ENCODE assay signal across 25 cellular contexts in the genomic region with DNA sequence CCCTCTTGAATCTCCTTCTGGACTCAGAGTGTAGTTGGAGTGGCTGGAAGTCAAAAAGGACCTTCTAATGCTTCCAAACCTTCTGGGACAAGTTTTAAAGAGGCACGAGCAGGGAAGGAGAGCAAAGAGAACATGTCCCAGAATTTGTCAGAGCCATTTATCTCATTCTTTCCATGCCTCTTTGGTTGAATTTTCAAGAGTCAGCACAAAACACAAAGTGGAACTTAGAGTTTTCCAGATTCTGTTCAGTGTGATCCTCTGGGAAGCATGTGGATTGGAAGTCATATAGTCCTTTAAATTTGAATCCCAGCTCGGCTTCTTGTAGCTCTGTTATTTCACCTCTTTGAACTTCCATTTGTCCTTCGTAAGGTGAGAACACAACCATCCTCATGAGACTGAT.
"Had no signal": no experiment of that assay in that cellular context is flagged by ENCODE, and none has a peak within 500 bp of the region (broad histone marks: within the 10 kb centered on the region; RNA-seq: fewer than 3 reads in every experiment).

No MANE protein-coding gene starts in this region.

- H3K27ac Mint-ChIP-seq: stimulated activated naive B cell treated with anti-CD40 and anti-IgM and Interleukin-4, amounts not matched to agents 10 μg/mL and 1 μg/mL and 100 μg/mL, for 72 hours; stimulated activated naive CD8-positive, alpha-beta T cell treated with anti-CD3 and anti-CD28 coated beads, Interleukin-15, Interleukin-2, amounts not matched to agents 100 ng/mL and 50 ng/mL, for 24 hours had no signal

- H3K27ac ChIP-seq: left ventricle myocardium inferior, parathyroid adenoma, psoas muscle, right atrium auricular region, skin epidermis, suprapubic skin, thoracic aorta, tibial artery, upper lobe of right lung had no signal

- H2AFZ ChIP-seq: hepatocyte, parathyroid adenoma had no signal

- H3K4me1 ChIP-seq: left ventricle myocardium inferior, psoas muscle, right atrium auricular region, tibial artery, upper lobe of right lung had no signal

- H3K4me1 Mint-ChIP-seq: neural crest cell had no signal

- H3K36me3 ChIP-seq: right atrium auricular region, suprapubic skin, thoracic aorta, tibial artery, upper lobe of right lung had no signal

- ATAC-seq: naive thymus-derived CD8-positive, alpha-beta T cell; psoas muscle; sciatic nerve; stimulated activated naive B cell treated with anti-CD40 and anti-IgM and Interleukin-4, amounts not matched to agents 10 μg/mL and 1 μg/mL and 100 μg/mL, for 72 hours; upper lobe of right lung had no signal

- H3K4me2 ChIP-seq: hepatocyte had no signal

- H3K9me3 ChIP-seq: psoas muscle, thoracic aorta, upper lobe of right lung had no signal

- H3K79me2 ChIP-seq: hepatocyte had no signal

- H3K9me3 Mint-ChIP-seq: nephron; neural crest cell; stimulated activated naive CD8-positive, alpha-beta T cell treated with anti-CD3 and anti-CD28 coated beads, Interleukin-15, Interleukin-2, amounts not matched to agents 100 ng/mL and 50 ng/mL, for 24 hours had no signal

- H3K9ac ChIP-seq: parathyroid adenoma had no signal

- H3K4me3 Mint-ChIP-seq: naive thymus-derived CD8-positive, alpha-beta T cell; nephron; neural crest cell; stimulated activated naive B cell treated with anti-CD40 and anti-IgM and Interleukin-4, amounts not matched to agents 10 μg/mL and 1 μg/mL and 100 μg/mL, for 72 hours; stimulated activated naive CD8-positive, alpha-beta T cell treated with anti-CD3 and anti-CD28 coated beads, Interleukin-15, Interleukin-2, amounts not matched to agents 100 ng/mL and 50 ng/mL, for 24 hours had no signal

- DNase-seq: islet precursor cell; left ventricle myocardium inferior; naive thymus-derived CD8-positive, alpha-beta T cell; occipital lobe; psoas muscle; stimulated activated CD4-positive, alpha-beta T cell treated with anti-CD3 and anti-CD28 coated beads, Interleukin-12 subunit alpha, Interleukin-12 subunit beta, amount 100 ng/mL, for 4 hours; stimulated activated CD4-positive, alpha-beta T cell treated with anti-CD3 and anti-CD28 coated beads, Interleukin-15, amount 100 ng/mL, for 24 hours; stimulated activated CD4-positive, alpha-beta T cell treated with anti-CD3 and anti-CD28 coated beads, Interleukin-2, amount 100 ng/mL, for 24 hours; stimulated activated CD4-positive, alpha-beta T cell treated with anti-CD3 and anti-CD28 coated beads, Interleukin-4, amount 100 ng/mL, for 1 hour; stimulated activated naive B cell treated with anti-CD40 and anti-IgM and Interleukin-4, amounts not matched to agents 10 μg/mL and 1 μg/mL and 100 μg/mL, for 72 hours; tibial artery; trophoblast cell; upper lobe of right lung had no signal

- H3K27me3 Mint-ChIP-seq: naive thymus-derived CD8-positive, alpha-beta T cell; stimulated activated naive B cell treated with anti-CD40 and anti-IgM and Interleukin-4, amounts not matched to agents 10 μg/mL and 1 μg/mL and 100 μg/mL, for 72 hours; stimulated activated naive CD8-positive, alpha-beta T cell treated with anti-CD3 and anti-CD28 coated beads, Interleukin-15, Interleukin-2, amounts not matched to agents 100 ng/mL and 50 ng/mL, for 24 hours had no signal

- H3K4me3 ChIP-seq: hepatocyte, left ventricle myocardium inferior, lung, psoas muscle, right atrium auricular region, skin epidermis, suprapubic skin, thoracic aorta, tibial artery, upper lobe of right lung had no signal

- H3K27me3 ChIP-seq: hepatocyte, right atrium auricular region, suprapubic skin, tibial artery, upper lobe of right lung had no signal

- FAIRE-seq: urothelium cell line had no signal
